Comparison of ENCODE assay signal across 1 cellular context in the genomic region with DNA sequence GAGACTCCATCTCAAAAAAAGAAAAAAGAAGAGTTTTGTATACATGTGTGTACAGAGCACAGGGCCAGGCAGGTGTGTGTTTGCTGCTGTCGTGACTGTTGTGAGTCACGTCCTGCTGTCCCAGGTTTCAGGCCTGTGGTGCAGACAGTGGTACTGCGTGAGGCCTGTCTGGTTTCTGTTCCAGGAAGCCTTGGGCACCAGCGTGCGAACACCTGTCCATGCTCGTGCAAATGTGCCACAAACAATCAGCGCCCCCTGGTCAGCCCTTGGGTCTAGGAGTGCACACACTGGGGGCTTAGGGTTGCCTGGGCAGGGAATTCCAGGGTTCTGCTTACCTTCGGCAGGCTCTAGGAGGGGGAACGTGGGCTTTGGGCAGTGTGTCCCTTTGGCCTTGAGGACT.
TF ChIP-seq lines count a peak whose summit lies in the region.

No MANE protein-coding gene starts in this region.

TF ChIP-seq in GM12891, 5 proteins besides CTCF, POLR2A, EP300 and RAD21:
- TF ChIP-seq TAF1 (IDR thresholded peaks at IDR 0.05; ENCODE audit: low read depth, low read length), result no peak
- no peak for TF ChIP-seq PAX5 (IDR thresholded peaks at IDR 0.05; ENCODE audit: insufficient read depth, low read length, severe bottlenecking)
- TF ChIP-seq SPI1 (IDR thresholded peaks at IDR 0.05; ENCODE audit: low read depth, low read length), result no peak
- no peak for TF ChIP-seq POU2F2 (IDR thresholded peaks at IDR 0.05; ENCODE audit: low read depth, low read length)
- TF ChIP-seq POLR2AphosphoS5 (IDR thresholded peaks at IDR 0.05; ENCODE audit: low read depth, low read length), result no peak
